1 cellular context compared by ENCODE assay signal in the genomic region with DNA sequence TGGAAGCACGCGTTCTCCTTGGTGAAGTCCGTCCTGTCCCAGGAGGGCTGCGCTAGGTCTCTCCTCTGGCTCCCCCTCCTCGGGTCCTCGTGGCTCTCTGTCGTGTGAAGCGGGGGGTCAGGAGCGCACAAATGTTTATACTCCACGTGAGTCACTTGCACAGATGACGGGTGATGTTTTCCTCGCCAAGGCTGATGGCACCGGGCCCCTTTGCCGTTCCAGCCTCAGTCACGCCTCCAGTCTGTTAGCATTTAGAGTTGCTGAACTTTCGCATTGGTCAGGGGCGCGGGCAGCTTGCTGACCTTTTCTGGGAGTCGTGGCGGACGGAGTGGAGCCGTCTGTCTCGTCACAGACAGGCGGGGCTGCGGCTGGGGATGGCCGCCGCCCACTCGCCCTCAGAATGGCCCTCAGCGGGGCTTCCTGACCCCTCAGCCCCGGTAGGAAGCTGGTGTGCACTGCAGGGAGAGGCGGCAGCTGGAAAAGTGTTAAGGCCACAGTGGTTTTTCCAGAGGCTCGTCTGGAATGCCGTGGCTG.
TF ChIP-seq lines count a peak whose summit lies in the region.

No MANE protein-coding gene starts in this region.

TF ChIP-seq in PFSK-1, 5 proteins besides CTCF, POLR2A, EP300 and RAD21:
- TF ChIP-seq, protein P1, sequence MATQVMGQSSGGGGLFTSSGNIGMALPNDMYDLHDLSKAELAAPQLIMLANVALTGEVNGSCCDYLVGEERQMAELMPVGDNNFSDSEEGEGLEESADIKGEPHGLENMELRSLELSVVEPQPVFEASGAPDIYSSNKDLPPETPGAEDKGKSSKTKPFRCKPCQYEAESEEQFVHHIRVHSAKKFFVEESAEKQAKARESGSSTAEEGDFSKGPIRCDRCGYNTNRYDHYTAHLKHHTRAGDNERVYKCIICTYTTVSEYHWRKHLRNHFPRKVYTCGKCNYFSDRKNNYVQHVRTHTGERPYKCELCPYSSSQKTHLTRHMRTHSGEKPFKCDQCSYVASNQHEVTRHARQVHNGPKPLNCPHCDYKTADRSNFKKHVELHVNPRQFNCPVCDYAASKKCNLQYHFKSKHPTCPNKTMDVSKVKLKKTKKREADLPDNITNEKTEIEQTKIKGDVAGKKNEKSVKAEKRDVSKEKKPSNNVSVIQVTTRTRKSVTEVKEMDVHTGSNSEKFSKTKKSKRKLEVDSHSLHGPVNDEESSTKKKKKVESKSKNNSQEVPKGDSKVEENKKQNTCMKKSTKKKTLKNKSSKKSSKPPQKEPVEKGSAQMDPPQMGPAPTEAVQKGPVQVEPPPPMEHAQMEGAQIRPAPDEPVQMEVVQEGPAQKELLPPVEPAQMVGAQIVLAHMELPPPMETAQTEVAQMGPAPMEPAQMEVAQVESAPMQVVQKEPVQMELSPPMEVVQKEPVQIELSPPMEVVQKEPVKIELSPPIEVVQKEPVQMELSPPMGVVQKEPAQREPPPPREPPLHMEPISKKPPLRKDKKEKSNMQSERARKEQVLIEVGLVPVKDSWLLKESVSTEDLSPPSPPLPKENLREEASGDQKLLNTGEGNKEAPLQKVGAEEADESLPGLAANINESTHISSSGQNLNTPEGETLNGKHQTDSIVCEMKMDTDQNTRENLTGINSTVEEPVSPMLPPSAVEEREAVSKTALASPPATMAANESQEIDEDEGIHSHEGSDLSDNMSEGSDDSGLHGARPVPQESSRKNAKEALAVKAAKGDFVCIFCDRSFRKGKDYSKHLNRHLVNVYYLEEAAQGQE (IDR thresholded peaks at IDR 0.05; ENCODE audit: insufficient read depth in 1 of 2, low read depth in 2 of 2, low read length in 2 of 2), result no peak
- TF ChIP-seq FOXP2 (optimal IDR thresholded peaks at IDR 0.05; ENCODE audit: borderline replicate concordance, extremely low read depth, extremely low read length, insufficient read depth), result peak; percentile 59
